ENCODE assay signal across 1 cellular context in genomic region chr9:129383005-129383414, GRCh38.
TF ChIP-seq lines count a peak whose summit lies in the region.

No MANE protein-coding gene starts in this region.

TF ChIP-seq in HepG2, 621 proteins besides CTCF, POLR2A, EP300 and RAD21 (continued from another document):
- TF ChIP-seq AFF4 (CRISPR knock-in tag; IDR thresholded peaks at IDR 0.05) (no peak), ZFX (CRISPR knock-in tag; IDR thresholded peaks at IDR 0.05; ENCODE audit: low read depth) (peak; percentile 50)
